ENCODE assay signal across 1 cellular context in the genomic region with DNA sequence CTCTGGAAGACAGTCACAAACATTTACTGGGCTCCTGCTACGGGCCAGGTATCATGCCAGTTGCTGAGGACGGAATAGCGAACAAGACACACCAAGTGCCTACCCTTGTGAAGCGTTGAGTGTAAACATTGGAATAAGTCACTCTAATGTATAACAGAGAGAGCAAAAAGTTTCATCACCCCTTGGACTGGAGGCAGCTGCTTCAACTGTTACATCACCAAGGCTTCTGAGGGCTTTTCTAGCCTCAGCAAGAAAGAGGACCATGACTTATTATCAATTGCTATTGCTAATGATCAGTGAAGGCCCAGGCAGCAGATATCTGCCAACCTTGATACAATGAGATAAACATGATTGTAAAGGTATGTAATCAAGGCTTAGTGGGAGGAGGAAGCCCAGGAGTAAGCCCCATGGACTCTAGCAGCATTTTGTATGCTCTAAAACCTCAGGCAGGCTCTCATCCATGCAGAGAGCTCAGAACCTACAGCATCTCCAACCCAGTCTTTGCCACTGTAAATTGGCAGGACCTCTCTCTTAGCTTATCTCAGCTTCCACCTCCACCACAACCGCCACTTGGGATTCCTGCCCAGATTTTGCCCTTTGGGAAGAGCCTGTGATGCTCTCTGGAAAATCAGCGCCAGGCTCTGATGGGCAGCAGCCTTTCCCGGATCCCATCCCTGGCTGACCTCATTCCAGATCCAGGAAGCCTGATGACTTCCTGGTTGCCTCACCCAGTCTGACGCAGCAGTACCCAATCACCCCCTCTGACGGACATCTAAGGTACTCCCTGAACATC.
A peak's percentile ranks its signal among the peaks of the same experiment; 100 is the strongest.
TF ChIP-seq lines count a peak whose summit lies in the region.

No MANE protein-coding gene starts in this region.

TF ChIP-seq in K562, 482 proteins besides CTCF, POLR2A, EP300 and RAD21 (continued from another document):
- TF ChIP-seq, protein P1, sequence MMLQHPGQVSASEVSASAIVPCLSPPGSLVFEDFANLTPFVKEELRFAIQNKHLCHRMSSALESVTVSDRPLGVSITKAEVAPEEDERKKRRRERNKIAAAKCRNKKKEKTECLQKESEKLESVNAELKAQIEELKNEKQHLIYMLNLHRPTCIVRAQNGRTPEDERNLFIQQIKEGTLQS (IDR thresholded peaks at IDR 0.05) = peak; percentile 34
- TF ChIP-seq, protein P1 (CRISPR knock-in tag; conservative IDR thresholded peaks at IDR 0.05) = no peak
- TF ChIP-seq RCOR1 (IDR thresholded peaks at IDR 0.05; ENCODE audit: borderline replicate concordance in 1 of 2, low read depth in 2 of 2, low read length in 2 of 2) (no peak), CEBPG (CRISPR knock-in tag; IDR thresholded peaks at IDR 0.05) (no peak), CEBPG (tag; conservative IDR thresholded peaks at IDR 0.05 in 1 of 2, IDR thresholded peaks at IDR 0.05 in 1 of 2) (peak; percentile 41 to 83; a peak in 3 of 4 replicates), TRIM24 (IDR thresholded peaks at IDR 0.05) (peak in 1 of 2 experiments; percentile 14; a peak in 1 of 4 replicates), FIP1L1 (IDR thresholded peaks at IDR 0.05; ENCODE audit: low read depth, low read length, poor library complexity, severe bottlenecking) (no peak), ZBTB8A (IDR thresholded peaks at IDR 0.05; ENCODE audit: partially characterized antibody) (no peak), JUN (IDR thresholded peaks at IDR 0.05; ENCODE audit: borderline replicate concordance, low read depth, low read length) (0 out of 2 replicates have a peak, but pooled peaks have one; percentile 18), JUN (CRISPR knock-in tag; IDR thresholded peaks at IDR 0.05; ENCODE audit: borderline replicate concordance) (no peak), ELF1 (tag; IDR thresholded peaks at IDR 0.05) (peak; percentile 61; the same call in 1 of the 2 replicates), ZNF274 (IDR thresholded peaks at IDR 0.05; ENCODE audit: borderline replicate concordance, low read depth, low read length) (no peak), NCOA2 (IDR thresholded peaks at IDR 0.05; ENCODE audit: partially characterized antibody in 2 of 2) (no peak)
